17 cellular contexts compared by ENCODE assay signal in the genomic region with DNA sequence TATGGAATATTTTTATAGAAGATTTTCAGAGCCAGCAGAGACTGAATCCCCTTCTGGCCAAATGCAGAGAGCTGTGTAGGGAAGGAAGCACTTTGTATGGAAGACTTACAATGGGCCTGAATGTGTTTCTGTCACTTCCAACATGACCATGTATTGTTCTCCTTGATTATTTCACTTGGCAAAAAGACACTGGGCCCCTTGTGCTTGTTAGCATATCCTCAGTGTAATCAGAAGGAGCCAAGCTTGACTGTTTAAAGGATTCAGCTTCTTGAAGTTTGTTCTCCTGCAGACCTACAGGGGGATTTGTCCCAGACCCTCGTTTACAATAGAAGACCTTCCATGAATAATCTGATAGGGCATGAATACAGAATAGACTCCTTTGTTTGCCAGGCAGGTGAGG. TPM values are rescaled to one million over a fixed set of nuclear protein-coding genes. Genes with fewer than 3 reads are reported as not detected.
DNase-seq lines count a peak whose midpoint lies in the region; ATAC-seq, FAIRE-seq and TF ChIP-seq lines count a peak whose summit lies in the region.
"Had no signal": no experiment of that assay in that cellular context is flagged by ENCODE, and none has a peak within 500 bp of the region (broad histone marks: within the 10 kb centered on the region; RNA-seq: fewer than 3 reads in every experiment).

No MANE protein-coding gene starts in this region.

- ATAC-seq in GM19452 (IDR thresholded peaks at IDR 0.05; ENCODE audit: unreplicated experiment) (no peak), GM18858 (IDR thresholded peaks at IDR 0.05; ENCODE audit: unreplicated experiment) (no peak)
- ATAC-seq: PC-3 had no signal

- intact Hi-C loops in endothelial cell of umbilical vein (cut with micrococcal nuclease), result no loop called here

- H3K4me1 ChIP-seq in endothelial cell of umbilical vein (ENCODE audit: control insufficient read depth, extremely low read depth, insufficient read depth, low read length), result no peaks in the 10 kb centered on the region
- H3K4me1 ChIP-seq: HAP-1, SJCRH30 had no signal

- no peak overlapping the region for H2AFZ ChIP-seq in endothelial cell of umbilical vein (ENCODE audit: low read depth, low read length)

- in situ Hi-C loops in SK-MEL-5 (cut with HindIII; ENCODE audit: low pct_unique_long_range_greater_than_20kb, low sequenced_read_pairs), result no loop called here

- H3K9me3 Mint-ChIP-seq in mesothelial cell of epicardium (peaks cover 6% of the 10 kb centered on the region), glutamatergic neuron (ENCODE audit: unreplicated experiment) (no peaks in the 10 kb centered on the region)

- CTCF ChIA-PET in endothelial cell of umbilical vein (lab: Charles Lee), result interaction anchor here (1.0 to 1.3 kb wide), 3 partner anchors 9 to 463 kb away, joined by 3 to 4 read pairs (median 4); no protein-coding TSS in a partner anchor

- TF ChIP-seq CTCF in endothelial cell of umbilical vein (IDR thresholded peaks at IDR 0.05; ENCODE audit: extremely low read depth in 1 of 2, insufficient read depth in 1 of 2, low read depth in 1 of 2, low read length in 2 of 2) (no peak), mesothelial cell of epicardium (IDR thresholded peaks at IDR 0.05; ENCODE audit: unreplicated experiment) (no peak), glutamatergic neuron (IDR thresholded peaks at IDR 0.05; ENCODE audit: partially characterized antibody, unreplicated experiment) (no peak)

- no peaks in the 10 kb centered on the region for H4K20me1 ChIP-seq in endothelial cell of umbilical vein (replicated peaks; ENCODE audit: control insufficient read depth, extremely low read depth, insufficient read depth, low read length)

- H3K9me3 ChIP-seq in endothelial cell of umbilical vein (replicated peaks; ENCODE audit: control insufficient read depth, insufficient read depth, low read length), result no peaks in the 10 kb centered on the region
- H3K9me3 ChIP-seq: HAP-1, SJCRH30 had no signal

- H3K9ac ChIP-seq in endothelial cell of umbilical vein (replicated peaks; ENCODE audit: extremely low read depth, insufficient read depth, low read length), result no peak overlapping the region

- H3K27ac Mint-ChIP-seq in mesothelial cell of epicardium (peak overlapping the region; percentile 86), glutamatergic neuron (ENCODE audit: unreplicated experiment) (no peak overlapping the region)
- H3K27ac Mint-ChIP-seq: CD14-positive monocyte had no signal

- no peak overlapping the region for H3K4me2 ChIP-seq in endothelial cell of umbilical vein (ENCODE audit: insufficient read depth, low read length)

- H3K4me1 Mint-ChIP-seq in mesothelial cell of epicardium (peaks cover 23% of the 10 kb centered on the region), glutamatergic neuron (ENCODE audit: low read depth, unreplicated experiment) (no peaks in the 10 kb centered on the region)
- H3K4me1 Mint-ChIP-seq: CD14-positive monocyte had no signal

- no peak overlapping the region for H3K4me3 ChIP-seq in endothelial cell of umbilical vein (replicated peaks in 1 of 3; ENCODE audit: insufficient read depth in 1 of 3, low read depth in 1 of 3, low read length in 3 of 3)
- H3K4me3 ChIP-seq: HAP-1, SJCRH30 had no signal

- no peak overlapping the region for H3K27ac ChIP-seq in endothelial cell of umbilical vein (ENCODE audit: insufficient read depth, low read depth, low read length)
- H3K27ac ChIP-seq: SJCRH30 had no signal

- H3K27me3 Mint-ChIP-seq in mesothelial cell of epicardium (ENCODE audit: low read depth) (no peaks in the 10 kb centered on the region), glutamatergic neuron (ENCODE audit: unreplicated experiment) (no peaks in the 10 kb centered on the region)

- H3K36me3 Mint-ChIP-seq in mesothelial cell of epicardium, result peaks cover 28% of the 10 kb centered on the region
- H3K36me3 Mint-ChIP-seq in glutamatergic neuron (ENCODE audit: unreplicated experiment), result no peaks in the 10 kb centered on the region
- H3K36me3 Mint-ChIP-seq: CD14-positive monocyte had no signal

- H3K79me2 ChIP-seq in endothelial cell of umbilical vein (ENCODE audit: control insufficient read depth, insufficient read depth, low read length), result no peaks in the 10 kb centered on the region

- no peaks in the 10 kb centered on the region for H3K27me3 ChIP-seq in endothelial cell of umbilical vein (ENCODE audit: control insufficient read depth in 2 of 2, insufficient read depth in 2 of 2, low read length in 2 of 2)
- H3K27me3 ChIP-seq: SJCRH30 had no signal

- H3K9me1 ChIP-seq in endothelial cell of umbilical vein (replicated peaks; ENCODE audit: control insufficient read depth, extremely low read depth, insufficient read depth, low read length), result no peaks in the 10 kb centered on the region

- H3K4me3 Mint-ChIP-seq in mesothelial cell of epicardium (no peak overlapping the region), glutamatergic neuron (ENCODE audit: unreplicated experiment) (no peak overlapping the region)
- H3K4me3 Mint-ChIP-seq: CD14-positive monocyte had no signal

- no peak for TF ChIP-seq POLR2A in endothelial cell of umbilical vein (IDR thresholded peaks at IDR 0.05; ENCODE audit: low read depth, low read length)

- dilution Hi-C loops in endothelial cell of umbilical vein (cut with MboI; ENCODE audit: extremely low pct_ligation_motif_present, low sequenced_read_pairs), result no loop called here

- no peak for FAIRE-seq in endothelial cell of umbilical vein (lab: Jason Lieb, UNC)
- FAIRE-seq: HTR-8/SVneo had no signal

- DNase-seq in SK-MEL-5 (ENCODE audit: low read depth, low spot score) (peak; percentile 27), endothelial cell of umbilical vein (ENCODE audit: low read depth, low spot score) (peak; percentile 28), mesothelial cell of epicardium (ENCODE audit: low spot score in 2 of 2, unreplicated experiment in 2 of 2) (no peak), superior temporal gyrus (ENCODE audit: extremely low spot score) (peak; percentile 84), glutamatergic neuron (no peak)
- DNase-seq: COR-L47, DMS153, EL, NCI-H1417, NCI-H187 treated with DMSO at 0.1 percent for 48 hours, PC-3, SJCRH30 had no signal

- no TSS peak for BruUV-seq in endothelial cell of umbilical vein (replicated peaks; lab: Mats Ljungman, UMichigan)

- POLR2A ChIA-PET in endothelial cell of umbilical vein (lab: Charles Lee), result no interaction called here

- H3K36me3 ChIP-seq in endothelial cell of umbilical vein (ENCODE audit: control insufficient read depth in 2 of 2, extremely low read depth in 1 of 2, insufficient read depth in 2 of 2, low read length in 2 of 2), result no peaks in the 10 kb centered on the region
- H3K36me3 ChIP-seq: HAP-1, SJCRH30 had no signal

TF ChIP-seq in endothelial cell of umbilical vein, 7 proteins besides CTCF, POLR2A, EP300 and RAD21:
- no peak for TF ChIP-seq GATA2 (IDR thresholded peaks at IDR 0.05; ENCODE audit: insufficient read depth, insufficient read length, low read depth, low read length)
- no peak for TF ChIP-seq JUN (IDR thresholded peaks at IDR 0.05; ENCODE audit: borderline replicate concordance, insufficient read depth, insufficient read length, low read depth)
- no peak for TF ChIP-seq POLR2AphosphoS5 (IDR thresholded peaks at IDR 0.05; ENCODE audit: insufficient read depth, low read depth, low read length)
- TF ChIP-seq EZH2 (IDR thresholded peaks at IDR 0.05; ENCODE audit: borderline replicate concordance, low read depth, low read length, severe bottlenecking), result no peak
- TF ChIP-seq, protein P1, sequence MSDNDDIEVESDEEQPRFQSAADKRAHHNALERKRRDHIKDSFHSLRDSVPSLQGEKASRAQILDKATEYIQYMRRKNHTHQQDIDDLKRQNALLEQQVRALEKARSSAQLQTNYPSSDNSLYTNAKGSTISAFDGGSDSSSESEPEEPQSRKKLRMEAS (IDR thresholded peaks at IDR 0.05; ENCODE audit: insufficient read depth, insufficient read length), result no peak
- TF ChIP-seq FOS (IDR thresholded peaks at IDR 0.05; ENCODE audit: borderline replicate concordance, insufficient read depth, low read length), result no peak
- TF ChIP-seq MYC (IDR thresholded peaks at IDR 0.05; ENCODE audit: low read depth, low read length), result no peak

RNA-seq across cellular contexts. Expression of a gene that starts 48.1 kb away (rescaled TPM):
- not detected in 2 replicates for total RNA-seq in SK-MEL-5 (2014; rRNA removed; shearing (Covaris generic))
- not detected in 2 replicates for polyA plus RNA-seq in SK-MEL-5 (2015; cell fraction: cytosol; rRNA removed)
- polyA plus RNA-seq in SK-MEL-5 (2015; cell fraction: nucleus; rRNA removed), result not detected in 2 replicates
- total RNA-seq in endothelial cell of umbilical vein, result not detected in 2 replicates
- not detected in 2 replicates for polyA plus RNA-seq in endothelial cell of umbilical vein
- not detected in 2 replicates for polyA plus RNA-seq in endothelial cell of umbilical vein (2011; cell fraction: cytosol; rRNA removed)
- polyA plus RNA-seq in endothelial cell of umbilical vein (2011; cell fraction: nucleus; rRNA removed), result not detected in 2 replicates
- polyA plus RNA-seq in endothelial cell of umbilical vein (2012), result not detected in 2 replicates
- polyA minus RNA-seq in endothelial cell of umbilical vein, result not detected in 2 replicates
- polyA minus RNA-seq in endothelial cell of umbilical vein (2011; cell fraction: cytosol; rRNA and poly(A)+ RNA removed), result not detected
- not detected in 2 replicates for polyA minus RNA-seq in endothelial cell of umbilical vein (2011; cell fraction: nucleus; rRNA and poly(A)+ RNA removed)
- not detected in 3 replicates for total RNA-seq in mesothelial cell of epicardium
- not detected for total RNA-seq in glutamatergic neuron (ENCODE audit: unreplicated experiment)
- total RNA-seq: PC-3, SJCRH30 had no signal
- polyA plus RNA-seq: CD14-positive monocyte had no signal

Comparison
In these comparisons a context has a peak if more than half of its experiments do, and no peak if none do; other contexts are left out.
1. DNase-seq: peak in SK-MEL-5 (single experiment), endothelial cell of umbilical vein (single experiment) and superior temporal gyrus (single experiment); none in mesothelial cell of epicardium (0 of 2) and glutamatergic neuron (single experiment).